ENCODE assay signal across 16 cellular contexts in the genomic region with DNA sequence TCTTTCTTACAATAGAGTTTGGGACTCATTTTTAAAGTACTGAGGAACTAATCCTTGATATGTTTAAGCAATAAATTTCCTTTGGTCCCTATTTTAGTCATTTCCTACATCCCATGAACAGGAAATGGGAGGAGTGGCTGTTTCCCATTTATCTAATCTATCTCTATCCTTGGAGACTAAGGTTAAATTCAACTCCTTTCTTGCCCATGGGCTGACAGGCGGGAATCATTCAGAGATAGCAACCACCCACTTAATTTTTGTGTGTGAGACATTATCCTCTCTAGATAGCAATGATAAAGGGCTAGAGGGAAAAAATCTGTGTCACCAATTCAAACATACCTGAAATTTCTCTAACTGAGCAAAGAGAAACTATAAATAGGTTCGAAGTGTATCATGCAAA.
"Had no signal": no experiment of that assay in that cellular context is flagged by ENCODE, and none has a peak within 500 bp of the region (broad histone marks: within the 10 kb centered on the region; RNA-seq: fewer than 3 reads in every experiment).

No MANE protein-coding gene starts in this region.

- H3K9me3 Mint-ChIP-seq: activated CD8-positive, alpha-beta T cell treated with anti-CD3 and anti-CD28 coated beads for 36 hours; activated naive CD4-positive, alpha-beta T cell treated with anti-CD3 and anti-CD28 coated beads, Interleukin-2, amount 50 U/mL, for 24 hours; activated T-cell treated with anti-CD3 and anti-CD28 coated beads, Interleukin-2, amount 50 U/mL, for 4 hours; brain; memory B cell; natural killer cell treated with Interleukin-12 subunit alpha and Interleukin-12 subunit beta and Interleukin-15 and Interleukin-18, amount 100 ng/mL, for 72 hours had no signal

- H3K36me3 Mint-ChIP-seq: activated naive CD4-positive, alpha-beta T cell treated with anti-CD3 and anti-CD28 coated beads, Interleukin-2, amount 50 U/mL, for 24 hours; brain; memory B cell; natural killer cell treated with Interleukin-12 subunit alpha and Interleukin-12 subunit beta and Interleukin-15 and Interleukin-18, amount 100 ng/mL, for 72 hours had no signal

- DNase-seq: activated CD4-positive, alpha-beta T cell treated with anti-CD3 and anti-CD28 coated beads for 36 hours; activated CD8-positive, alpha-beta T cell treated with anti-CD3 and anti-CD28 coated beads for 36 hours; activated effector memory CD4-positive, alpha-beta T cell treated with anti-CD3 and anti-CD28 coated beads, Interleukin-2, amount 50 U/mL, for 16 hours; activated T-cell treated with anti-CD3 and anti-CD28 coated beads, Interleukin-2, amount 50 U/mL, for 4 hours; cerebellar nuclear complex; effector memory CD4-positive, alpha-beta T cell; gastrocnemius medialis; spleen; T-helper 17 cell had no signal

- H3K27ac ChIP-seq: adrenal gland, spleen had no signal

- H3K4me1 ChIP-seq: gastrocnemius medialis had no signal

- H3K4me3 Mint-ChIP-seq: activated CD4-positive, alpha-beta T cell treated with anti-CD3 and anti-CD28 coated beads for 36 hours; activated CD8-positive, alpha-beta T cell treated with anti-CD3 and anti-CD28 coated beads for 36 hours; activated naive CD4-positive, alpha-beta T cell treated with anti-CD3 and anti-CD28 coated beads, Interleukin-2, amount 50 U/mL, for 24 hours; activated T-cell treated with anti-CD3 and anti-CD28 coated beads, Interleukin-2, amount 50 U/mL, for 4 hours; brain; memory B cell; natural killer cell treated with Interleukin-12 subunit alpha and Interleukin-12 subunit beta and Interleukin-15 and Interleukin-18, amount 100 ng/mL, for 72 hours; T-helper 17 cell had no signal

- H3K4me3 ChIP-seq: adrenal gland, gastrocnemius medialis, spleen had no signal

- H3K27me3 ChIP-seq: adrenal gland, gastrocnemius medialis, spleen had no signal

- H3K36me3 ChIP-seq: adrenal gland, gastrocnemius medialis, spleen had no signal

- H3K4me1 Mint-ChIP-seq: activated CD4-positive, alpha-beta T cell treated with anti-CD3 and anti-CD28 coated beads for 36 hours; activated naive CD4-positive, alpha-beta T cell treated with anti-CD3 and anti-CD28 coated beads, Interleukin-2, amount 50 U/mL, for 24 hours; memory B cell had no signal

- H3K9me3 ChIP-seq: adrenal gland, gastrocnemius medialis, spleen had no signal

- ATAC-seq: activated CD4-positive, alpha-beta T cell treated with anti-CD3 and anti-CD28 coated beads for 36 hours; activated CD8-positive, alpha-beta T cell treated with anti-CD3 and anti-CD28 coated beads for 36 hours; activated T-cell treated with anti-CD3 and anti-CD28 coated beads, Interleukin-2, amount 50 U/mL, for 4 hours; left lobe of liver; natural killer cell treated with Interleukin-12 subunit alpha and Interleukin-12 subunit beta and Interleukin-15 and Interleukin-18, amount 100 ng/mL, for 72 hours; sciatic nerve; T-helper 17 cell had no signal

- H3K27ac Mint-ChIP-seq: activated CD4-positive, alpha-beta T cell treated with anti-CD3 and anti-CD28 coated beads for 36 hours; activated CD8-positive, alpha-beta T cell treated with anti-CD3 and anti-CD28 coated beads for 36 hours; activated naive CD4-positive, alpha-beta T cell treated with anti-CD3 and anti-CD28 coated beads, Interleukin-2, amount 50 U/mL, for 24 hours; brain; memory B cell; natural killer cell treated with Interleukin-12 subunit alpha and Interleukin-12 subunit beta and Interleukin-15 and Interleukin-18, amount 100 ng/mL, for 72 hours; T-helper 17 cell had no signal

- H3K27me3 Mint-ChIP-seq: brain, memory B cell, T-helper 17 cell had no signal
